ENCODE assay signal across 9 cellular contexts in the genomic region with DNA sequence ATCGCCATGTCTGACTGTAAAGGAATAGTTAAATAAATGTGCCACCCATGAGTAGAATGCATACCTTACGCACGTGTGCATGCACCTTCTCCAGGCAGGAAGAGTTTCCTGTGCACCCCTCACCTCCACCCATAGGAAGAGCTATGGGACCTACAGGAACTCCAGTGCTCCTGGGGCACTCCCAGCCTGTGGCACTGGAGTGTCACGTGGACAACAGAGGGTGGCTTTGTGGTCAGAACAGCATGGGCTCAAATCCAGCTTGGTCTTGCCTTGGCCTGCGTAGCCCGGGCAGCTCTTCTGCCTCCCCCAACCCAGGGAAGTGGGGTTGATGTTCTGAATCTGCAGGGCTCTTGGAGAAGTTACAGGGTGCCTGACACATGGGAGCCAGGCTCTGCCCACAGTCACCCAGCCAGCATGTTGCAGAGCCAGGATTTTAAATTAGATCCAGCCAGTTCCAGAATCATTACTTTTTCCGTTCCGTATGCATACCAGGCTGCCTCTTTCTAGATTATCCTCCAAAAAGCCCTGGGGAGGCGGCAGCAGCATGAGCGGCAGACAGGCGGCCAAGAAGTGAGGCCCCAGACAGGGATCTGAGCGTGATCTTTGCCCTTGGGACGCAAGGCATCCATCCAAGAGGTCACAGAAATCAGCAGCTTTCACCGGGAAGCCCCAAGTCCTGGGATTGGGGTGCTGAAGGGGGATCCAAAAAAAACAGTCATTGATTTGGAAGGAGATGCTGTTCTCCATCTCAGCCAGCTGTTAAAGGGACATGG.
A peak's percentile ranks its signal among the peaks of the same experiment; 100 is the strongest.
DNase-seq lines count a peak whose midpoint lies in the region; ATAC-seq and TF ChIP-seq lines count a peak whose summit lies in the region.
"Had no signal": no experiment of that assay in that cellular context is flagged by ENCODE, and none has a peak within 500 bp of the region (broad histone marks: within the 10 kb centered on the region; RNA-seq: fewer than 3 reads in every experiment).

No MANE protein-coding gene starts in this region.

- POLR2A ChIA-PET in GM10248 (lab: Yijun Ruan, JAX) = no interaction called here

- peak; percentile 46 to 52 for TF ChIP-seq RAD21 in liver (IDR thresholded peaks at IDR 0.05)

- H3K36me3 ChIP-seq in liver (ENCODE audit: control insufficient read depth in 4 of 4, insufficient read depth in 3 of 4, low read depth in 1 of 4, low read length in 3 of 4) = no peaks in the 10 kb centered on the region
- no peaks in the 10 kb centered on the region for H3K36me3 ChIP-seq in tibial artery

- H3K27ac ChIP-seq in liver (ENCODE audit: low read depth in 1 of 2, low read length in 2 of 2) (peak overlapping the region; percentile 43 to 53), tibial artery (peak overlapping the region; percentile 62 to 72)

- no peaks in the 10 kb centered on the region for H3K36me3 Mint-ChIP-seq in central memory CD8-positive, alpha-beta T cell (ENCODE audit: insufficient read depth)
- no peaks in the 10 kb centered on the region for H3K36me3 Mint-ChIP-seq in immature natural killer cell

- H3K4me3 ChIP-seq in liver (ENCODE audit: low read depth in 1 of 3, low read length in 3 of 3) (no peak overlapping the region), tibial artery (no peak overlapping the region)

- H3K27me3 Mint-ChIP-seq in central memory CD8-positive, alpha-beta T cell = no peaks in the 10 kb centered on the region
- H3K27me3 Mint-ChIP-seq in immature natural killer cell (ENCODE audit: low read depth in 3 of 3) = peaks cover 0 to 7% (median 5%) of the 10 kb centered on the region in 3 donors

- intact Hi-C loops in tibial artery (cut with DNase I; ENCODE audit: low total_unique reads) = no loop called here

- DNase-seq in HS-27A (ENCODE audit: low read depth) (peak; percentile 50), tibial artery (peak; percentile 74 to 85), cerebellar nuclear complex (lab: John Stamatoyannopoulos, UW) (no peak), GM10248 (ENCODE audit: extremely low spot score) (no peak), immature natural killer cell (no peak)
- no peak for DNase-seq in central memory CD8-positive, alpha-beta T cell (ENCODE audit: low spot score in 2 of 2)
- no peak for DNase-seq in stimulated activated CD4-positive, alpha-beta T cell treated with anti-CD3 and anti-CD28 coated beads, Interleukin-4, amount 100 ng/mL, for 24 hours
- DNase-seq: erythroblast had no signal

- H3K4me1 Mint-ChIP-seq in central memory CD8-positive, alpha-beta T cell = no peaks in the 10 kb centered on the region
- peaks cover 8 to 13% of the 10 kb centered on the region in 2 donors for H3K4me1 Mint-ChIP-seq in immature natural killer cell

- 36% methylated on average over 14 of the region's 14 CpGs for WGBS in liver

- ATAC-seq in central memory CD8-positive, alpha-beta T cell (replicated peaks; ENCODE audit: extremely low read depth, poor library complexity, severe bottlenecking) = no peak

- H3K9me3 Mint-ChIP-seq in central memory CD8-positive, alpha-beta T cell = no peaks in the 10 kb centered on the region
- H3K9me3 Mint-ChIP-seq in immature natural killer cell = no peaks in the 10 kb centered on the region

- H3K27me3 ChIP-seq in liver (ENCODE audit: control insufficient read depth in 4 of 4, insufficient read depth in 4 of 4, low read length in 3 of 4) = no peaks in the 10 kb centered on the region
- no peaks in the 10 kb centered on the region for H3K27me3 ChIP-seq in tibial artery

- no peak overlapping the region for H3K4me3 Mint-ChIP-seq in central memory CD8-positive, alpha-beta T cell
- no peak overlapping the region for H3K4me3 Mint-ChIP-seq in immature natural killer cell

- CTCF ChIA-PET in GM10248 (lab: Yijun Ruan, JAX) = interaction anchor here (2.6 kb wide), 1 partner anchor 14 kb away, joined by 6 read pairs; no protein-coding TSS in a partner anchor

- H3K4me1 ChIP-seq in liver (ENCODE audit: control insufficient read depth in 4 of 4, insufficient read depth in 4 of 4, low read length in 3 of 4) = peaks cover 6 to 21% (median 14%) of the 10 kb centered on the region in 4 donors
- peaks cover 0 to 28% (median 22%) of the 10 kb centered on the region in 4 donors for H3K4me1 ChIP-seq in tibial artery

- no peak overlapping the region for H3K9ac ChIP-seq in liver (ENCODE audit: low read depth in 1 of 2, low read length in 2 of 2)

- peak overlapping the region; percentile 16 for H3K27ac Mint-ChIP-seq in central memory CD8-positive, alpha-beta T cell (ENCODE audit: low read depth)
- peak overlapping the region in 2 of 6 donors; percentile 40 to 89 for H3K27ac Mint-ChIP-seq in immature natural killer cell

- H3K9me3 ChIP-seq in liver (ENCODE audit: control insufficient read depth in 4 of 4, low read length in 3 of 4) (no peaks in the 10 kb centered on the region), tibial artery (no peaks in the 10 kb centered on the region)

- TF ChIP-seq CTCF in liver (IDR thresholded peaks at IDR 0.05; ENCODE audit: low read depth, low read length, missing input control) (peak; percentile 47), tibial artery (IDR thresholded peaks at IDR 0.05) (peak; percentile 21 to 24), GM10248 (IDR thresholded peaks at IDR 0.05; ENCODE audit: control extremely low read depth, extremely low read depth, low read depth, missing control alignments) (no peak)

TF ChIP-seq in liver, 16 proteins besides CTCF, POLR2A, EP300 and RAD21:
- TF ChIP-seq, protein P1, sequence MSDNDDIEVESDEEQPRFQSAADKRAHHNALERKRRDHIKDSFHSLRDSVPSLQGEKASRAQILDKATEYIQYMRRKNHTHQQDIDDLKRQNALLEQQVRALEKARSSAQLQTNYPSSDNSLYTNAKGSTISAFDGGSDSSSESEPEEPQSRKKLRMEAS (IDR thresholded peaks at IDR 0.05) = peak; percentile 73
- TF ChIP-seq NR2F2 (IDR thresholded peaks at IDR 0.05) (peak; percentile 96), HNF4A (conservative IDR thresholded peaks at IDR 0.05) (peak; percentile 68 to 78), YY1 (IDR thresholded peaks at IDR 0.05) (peak; percentile 25), FOXA1 (IDR thresholded peaks at IDR 0.05) (no peak), JUND (IDR thresholded peaks at IDR 0.05) (no peak), GABPA (IDR thresholded peaks at IDR 0.05 in 1 of 2, conservative IDR thresholded peaks at IDR 0.05 in 1 of 2) (no peak), RXRA (IDR thresholded peaks at IDR 0.05) (peak; percentile 26 to 76), SP1 (IDR thresholded peaks at IDR 0.05) (no peak), TAF1 (conservative IDR thresholded peaks at IDR 0.05) (no peak)
- TF ChIP-seq, protein P2, sequence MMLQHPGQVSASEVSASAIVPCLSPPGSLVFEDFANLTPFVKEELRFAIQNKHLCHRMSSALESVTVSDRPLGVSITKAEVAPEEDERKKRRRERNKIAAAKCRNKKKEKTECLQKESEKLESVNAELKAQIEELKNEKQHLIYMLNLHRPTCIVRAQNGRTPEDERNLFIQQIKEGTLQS (IDR thresholded peaks at IDR 0.05) = no peak
- TF ChIP-seq, protein P3, sequence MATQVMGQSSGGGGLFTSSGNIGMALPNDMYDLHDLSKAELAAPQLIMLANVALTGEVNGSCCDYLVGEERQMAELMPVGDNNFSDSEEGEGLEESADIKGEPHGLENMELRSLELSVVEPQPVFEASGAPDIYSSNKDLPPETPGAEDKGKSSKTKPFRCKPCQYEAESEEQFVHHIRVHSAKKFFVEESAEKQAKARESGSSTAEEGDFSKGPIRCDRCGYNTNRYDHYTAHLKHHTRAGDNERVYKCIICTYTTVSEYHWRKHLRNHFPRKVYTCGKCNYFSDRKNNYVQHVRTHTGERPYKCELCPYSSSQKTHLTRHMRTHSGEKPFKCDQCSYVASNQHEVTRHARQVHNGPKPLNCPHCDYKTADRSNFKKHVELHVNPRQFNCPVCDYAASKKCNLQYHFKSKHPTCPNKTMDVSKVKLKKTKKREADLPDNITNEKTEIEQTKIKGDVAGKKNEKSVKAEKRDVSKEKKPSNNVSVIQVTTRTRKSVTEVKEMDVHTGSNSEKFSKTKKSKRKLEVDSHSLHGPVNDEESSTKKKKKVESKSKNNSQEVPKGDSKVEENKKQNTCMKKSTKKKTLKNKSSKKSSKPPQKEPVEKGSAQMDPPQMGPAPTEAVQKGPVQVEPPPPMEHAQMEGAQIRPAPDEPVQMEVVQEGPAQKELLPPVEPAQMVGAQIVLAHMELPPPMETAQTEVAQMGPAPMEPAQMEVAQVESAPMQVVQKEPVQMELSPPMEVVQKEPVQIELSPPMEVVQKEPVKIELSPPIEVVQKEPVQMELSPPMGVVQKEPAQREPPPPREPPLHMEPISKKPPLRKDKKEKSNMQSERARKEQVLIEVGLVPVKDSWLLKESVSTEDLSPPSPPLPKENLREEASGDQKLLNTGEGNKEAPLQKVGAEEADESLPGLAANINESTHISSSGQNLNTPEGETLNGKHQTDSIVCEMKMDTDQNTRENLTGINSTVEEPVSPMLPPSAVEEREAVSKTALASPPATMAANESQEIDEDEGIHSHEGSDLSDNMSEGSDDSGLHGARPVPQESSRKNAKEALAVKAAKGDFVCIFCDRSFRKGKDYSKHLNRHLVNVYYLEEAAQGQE (IDR thresholded peaks at IDR 0.05) = peak; percentile 69
- TF ChIP-seq, protein P4, sequence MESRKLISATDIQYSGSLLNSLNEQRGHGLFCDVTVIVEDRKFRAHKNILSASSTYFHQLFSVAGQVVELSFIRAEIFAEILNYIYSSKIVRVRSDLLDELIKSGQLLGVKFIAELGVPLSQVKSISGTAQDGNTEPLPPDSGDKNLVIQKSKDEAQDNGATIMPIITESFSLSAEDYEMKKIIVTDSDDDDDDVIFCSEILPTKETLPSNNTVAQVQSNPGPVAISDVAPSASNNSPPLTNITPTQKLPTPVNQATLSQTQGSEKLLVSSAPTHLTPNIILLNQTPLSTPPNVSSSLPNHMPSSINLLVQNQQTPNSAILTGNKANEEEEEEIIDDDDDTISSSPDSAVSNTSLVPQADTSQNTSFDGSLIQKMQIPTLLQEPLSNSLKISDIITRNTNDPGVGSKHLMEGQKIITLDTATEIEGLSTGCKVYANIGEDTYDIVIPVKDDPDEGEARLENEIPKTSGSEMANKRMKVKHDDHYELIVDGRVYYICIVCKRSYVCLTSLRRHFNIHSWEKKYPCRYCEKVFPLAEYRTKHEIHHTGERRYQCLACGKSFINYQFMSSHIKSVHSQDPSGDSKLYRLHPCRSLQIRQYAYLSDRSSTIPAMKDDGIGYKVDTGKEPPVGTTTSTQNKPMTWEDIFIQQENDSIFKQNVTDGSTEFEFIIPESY (IDR thresholded peaks at IDR 0.05) = no peak

Comparison
In these comparisons a context has a peak if more than half of its experiments do, and no peak if none do; other contexts are left out.
1. DNase-seq: peak in HS-27A (single experiment) and tibial artery (2 of 2); none in central memory CD8-positive, alpha-beta T cell (0 of 2), cerebellar nuclear complex (0 of 2), GM10248 (single experiment), immature natural killer cell (0 of 3) and stimulated activated CD4-positive, alpha-beta T cell treated with anti-CD3 and anti-CD28 coated beads, Interleukin-4, amount 100 ng/mL, for 24 hours (single experiment).